1 cellular context compared by ENCODE assay signal in genomic region chr20:63693975-63694595, GRCh38.
TF ChIP-seq lines count a peak whose summit lies in the region.

No MANE protein-coding gene starts in this region.

TF ChIP-seq in HEK293, 187 proteins besides CTCF, POLR2A, EP300 and RAD21:
- TF ChIP-seq ZNF510 (tag by site-specific recombination; IDR thresholded peaks at IDR 0.05; ENCODE audit: insufficient replicate concordance) (no peak), HOXA7 (CRISPR knock-in tag; IDR thresholded peaks at IDR 0.05; ENCODE audit: borderline replicate concordance) (no peak), ZNF544 (tag by site-specific recombination; IDR thresholded peaks at IDR 0.05) (no peak), SCRT2 (tag by site-specific recombination; IDR thresholded peaks at IDR 0.05) (peak; percentile 98), KLF17 (tag by site-specific recombination; IDR thresholded peaks at IDR 0.05) (no peak), SCRT1 (tag by site-specific recombination; IDR thresholded peaks at IDR 0.05; ENCODE audit: borderline replicate concordance) (peak; percentile 98)
